ENCODE assay signal across 9 cellular contexts in genomic region chr12:57583008-57583831, GRCh38. TPM values are rescaled to one million over a fixed set of nuclear protein-coding genes. Genes with fewer than 3 reads are reported as not detected.
DNase-seq lines count a peak whose midpoint lies in the region; ATAC-seq and TF ChIP-seq lines count a peak whose summit lies in the region.
"Had no signal": no experiment of that assay in that cellular context is flagged by ENCODE, and none has a peak within 500 bp of the region (broad histone marks: within the 10 kb centered on the region; RNA-seq: fewer than 3 reads in every experiment).

No MANE protein-coding gene starts in this region.

- no peaks in the 10 kb centered on the region for H3K4me1 Mint-ChIP-seq in CD4-positive, alpha-beta T cell (ENCODE audit: low read depth)
- peaks cover 8% of the 10 kb centered on the region for H3K4me1 Mint-ChIP-seq in central memory CD8-positive, alpha-beta T cell

- no peaks in the 10 kb centered on the region for H3K9me3 ChIP-seq in CD4-positive, alpha-beta T cell (ENCODE audit: control insufficient read depth, low read length)
- H3K9me3 ChIP-seq: SJSA1 had no signal

- H3K27me3 ChIP-seq in CD4-positive, alpha-beta T cell (ENCODE audit: control insufficient read depth, insufficient read depth, low read length), result peaks cover 10% of the 10 kb centered on the region

- H3K27ac ChIP-seq in CD4-positive, alpha-beta T cell (ENCODE audit: low read depth, low read length), result no peak overlapping the region
- H3K27ac ChIP-seq: SJSA1 had no signal

- TF ChIP-seq CTCF in CD4-positive, alpha-beta T cell (IDR thresholded peaks at IDR 0.05), result peak; percentile 96

- DNase-seq in CD4-positive, alpha-beta T cell, result peak; percentile 33 to 63 (median 48)
- peak; percentile 47 for DNase-seq in NCI-H446 treated with DMSO at 0.1 percent for 48 hours (lab: John Stamatoyannopoulos, UW)
- DNase-seq in central memory CD8-positive, alpha-beta T cell (ENCODE audit: low spot score in 2 of 2), result peak; percentile 48 to 66
- DNase-seq in left kidney (ENCODE audit: low read depth, low spot score), result peak; percentile 91
- DNase-seq in stimulated activated CD4-positive, alpha-beta T cell treated with anti-CD3 and anti-CD28 coated beads, Interleukin-4, amount 100 ng/mL, for 4 hours, result peak; percentile 33 to 62

- H3K27ac Mint-ChIP-seq in CD4-positive, alpha-beta T cell, result no peak overlapping the region
- no peak overlapping the region for H3K27ac Mint-ChIP-seq in central memory CD8-positive, alpha-beta T cell (ENCODE audit: low read depth)

- H3K27me3 Mint-ChIP-seq in CD4-positive, alpha-beta T cell, result peaks cover 15% of the 10 kb centered on the region
- H3K27me3 Mint-ChIP-seq in central memory CD8-positive, alpha-beta T cell, result peaks cover 10% of the 10 kb centered on the region

- CTCF ChIA-PET in CD4-positive, alpha-beta T cell (lab: Charles Lee), result interaction anchor here (0.6 to 3.2 kb wide), 32 partner anchors 8 to 1705 kb away, joined by 3 to 36 read pairs (median 4); partner anchors contain the start of genes ARHGAP9, B4GALNT1, CDK4 and DDIT3

- no peak overlapping the region for H3K4me3 Mint-ChIP-seq in CD4-positive, alpha-beta T cell
- H3K4me3 Mint-ChIP-seq in central memory CD8-positive, alpha-beta T cell, result no peak overlapping the region

- H3K9me3 Mint-ChIP-seq in CD4-positive, alpha-beta T cell, result no peaks in the 10 kb centered on the region
- no peaks in the 10 kb centered on the region for H3K9me3 Mint-ChIP-seq in central memory CD8-positive, alpha-beta T cell

- intact Hi-C loops in CD4-positive, alpha-beta T cell (cut with DNase I, micrococcal nuclease), result loop anchor here (1.0 to 5.0 kb wide), 8 partner anchors 38 to 324 kb away; partner anchors contain the start of genes B4GALNT1 (in 2 of the 2) and GLI1 (in 1 of the 2)

- POLR2A ChIA-PET in CD4-positive, alpha-beta T cell (lab: Charles Lee), result interaction anchor here (0.6 to 1.9 kb wide), 4 partner anchors 10 to 50 kb away, joined by 3 to 7 read pairs (median 4); partner anchors contain the start of gene B4GALNT1

- peak; percentile 100 for ATAC-seq in CD4-positive, alpha-beta T cell (ENCODE audit: poor library complexity)
- ATAC-seq in GM19328 (IDR thresholded peaks at IDR 0.05; ENCODE audit: unreplicated experiment) (peak; percentile 93), HG03378 (IDR thresholded peaks at IDR 0.05; ENCODE audit: unreplicated experiment) (peak; percentile 88)
- ATAC-seq in activated CD4-positive, CD25-positive, alpha-beta regulatory T cell treated with anti-CD3 and anti-CD28 coated beads, Interleukin-2, amount 50 U/mL, for 24 hours, result peak; percentile 99
- ATAC-seq in central memory CD8-positive, alpha-beta T cell (replicated peaks; ENCODE audit: extremely low read depth, poor library complexity, severe bottlenecking), result peak; percentile 99

- H3K36me3 Mint-ChIP-seq in CD4-positive, alpha-beta T cell (ENCODE audit: low read depth), result no peaks in the 10 kb centered on the region
- H3K36me3 Mint-ChIP-seq in central memory CD8-positive, alpha-beta T cell (ENCODE audit: insufficient read depth), result no peaks in the 10 kb centered on the region

RNA-seq across cellular contexts. Expression of gene PIP4K2C, which starts 7.8 kb away (rescaled TPM):
- total RNA-seq in CD4-positive, alpha-beta T cell, result 10 to 100 TPM; 15.1 to 17.3 TPM

RNA-seq across cellular contexts. Expression of gene DTX3, which starts 21.4 kb away (rescaled TPM):
- total RNA-seq in CD4-positive, alpha-beta T cell, result 10 to 100 TPM; 28.6 to 29.4 TPM

RNA-seq across cellular contexts. Expression of gene ARHGEF25, which starts 28.0 kb away (rescaled TPM):
- under 1 TPM; 0.25 to 0.27 TPM for total RNA-seq in CD4-positive, alpha-beta T cell

RNA-seq across cellular contexts. Expression of gene KIF5A, which starts 33.4 kb away (rescaled TPM):
- total RNA-seq in CD4-positive, alpha-beta T cell, result under 1 TPM; 0.39 to 0.47 TPM

RNA-seq across cellular contexts. Expression of gene DCTN2, which starts 36.2 kb away (rescaled TPM):
- total RNA-seq in CD4-positive, alpha-beta T cell, result 10 to 100 TPM; 39.6 TPM
